In genomic region chr11:118892964-118893363, GRCh38 we compare ENCODE assay signal across 18 cellular contexts. TPM values are rescaled to one million over a fixed set of nuclear protein-coding genes. Genes with fewer than 3 reads are reported as not detected.
DNase-seq lines count a peak whose midpoint lies in the region; ATAC-seq and TF ChIP-seq lines count a peak whose summit lies in the region.
"Had no signal": no experiment of that assay in that cellular context is flagged by ENCODE, and none has a peak within 500 bp of the region (broad histone marks: within the 10 kb centered on the region; RNA-seq: fewer than 3 reads in every experiment).

No MANE protein-coding gene starts in this region.

- H3K9me3 ChIP-seq in OCI-LY1 (ENCODE audit: low read length), result no peaks in the 10 kb centered on the region
- no peaks in the 10 kb centered on the region for H3K9me3 ChIP-seq in left lung
- H3K9me3 ChIP-seq: Caco-2, esophagus squamous epithelium, heart left ventricle had no signal

- intact Hi-C loops in left lung (cut with DNase I), result no loop called here

- H3K4me3 ChIP-seq in OCI-LY1 (ENCODE audit: low read depth, low read length, poor library complexity, severe bottlenecking), result peak overlapping the region; percentile 43
- H3K4me3 ChIP-seq in left lung, result no peak overlapping the region
- H3K4me3 ChIP-seq: esophagus squamous epithelium, heart left ventricle had no signal

- H3K27ac Mint-ChIP-seq in activated T-cell treated with anti-CD3 and anti-CD28 coated beads, Interleukin-2, amount 50 U/mL, for 72 hours, result peak overlapping the region; percentile 79
- peak overlapping the region; percentile 88 for H3K27ac Mint-ChIP-seq in activated naive CD8-positive, alpha-beta T cell treated with anti-CD3 and anti-CD28 coated beads, Interleukin-2, amount 10 ng/mL, durations not matched to agents 7 days and 5 days
- H3K27ac Mint-ChIP-seq in stimulated activated memory B cell treated with anti-CD40 and anti-IgM and Interleukin-4, amounts not matched to agents 10 μg/mL and 1 μg/mL and 100 μg/mL, for 72 hours, result peak overlapping the region; percentile 95

- H2AFZ ChIP-seq in OCI-LY1 (ENCODE audit: low read length), result no peak overlapping the region

- peak in 1 of 2 donors; percentile 2 for ATAC-seq in activated T-cell treated with anti-CD3 and anti-CD28 coated beads, Interleukin-2, amount 50 U/mL, for 72 hours (replicated peaks in 1 of 2)
- ATAC-seq in activated naive CD8-positive, alpha-beta T cell treated with anti-CD3 and anti-CD28 coated beads, Interleukin-2, amount 10 ng/mL, durations not matched to agents 7 days and 5 days (ENCODE audit: low read depth), result peak; percentile 31
- ATAC-seq in stimulated activated memory B cell treated with anti-CD40 and anti-IgM and Interleukin-4, amounts not matched to agents 10 μg/mL and 1 μg/mL and 100 μg/mL, for 72 hours, result no peak
- ATAC-seq in HG02870 (IDR thresholded peaks at IDR 0.05; ENCODE audit: unreplicated experiment), result no peak
- ATAC-seq in left lung, result no peak
- ATAC-seq: HCT116, heart left ventricle had no signal

- TF ChIP-seq CTCF in OCI-LY1 (IDR thresholded peaks at IDR 0.05; ENCODE audit: low read length) (no peak), left lung (IDR thresholded peaks at IDR 0.05) (no peak)

- H3K4me3 Mint-ChIP-seq in activated T-cell treated with anti-CD3 and anti-CD28 coated beads, Interleukin-2, amount 50 U/mL, for 72 hours, result peak overlapping the region; percentile 63 to 69
- H3K4me3 Mint-ChIP-seq in activated naive CD8-positive, alpha-beta T cell treated with anti-CD3 and anti-CD28 coated beads, Interleukin-2, amount 10 ng/mL, durations not matched to agents 7 days and 5 days, result peak overlapping the region; percentile 79
- peak overlapping the region; percentile 79 for H3K4me3 Mint-ChIP-seq in stimulated activated memory B cell treated with anti-CD40 and anti-IgM and Interleukin-4, amounts not matched to agents 10 μg/mL and 1 μg/mL and 100 μg/mL, for 72 hours

- H3K4me1 Mint-ChIP-seq in activated T-cell treated with anti-CD3 and anti-CD28 coated beads, Interleukin-2, amount 50 U/mL, for 72 hours (ENCODE audit: low read depth), result peaks cover 94% of the 10 kb centered on the region
- peaks cover 60% of the 10 kb centered on the region for H3K4me1 Mint-ChIP-seq in activated naive CD8-positive, alpha-beta T cell treated with anti-CD3 and anti-CD28 coated beads, Interleukin-2, amount 10 ng/mL, durations not matched to agents 7 days and 5 days
- peaks cover 100% of the 10 kb centered on the region for H3K4me1 Mint-ChIP-seq in stimulated activated memory B cell treated with anti-CD40 and anti-IgM and Interleukin-4, amounts not matched to agents 10 μg/mL and 1 μg/mL and 100 μg/mL, for 72 hours

- no peaks in the 10 kb centered on the region for H3F3A ChIP-seq in OCI-LY1 (ENCODE audit: insufficient read depth, low read length)

- H3K4me2 ChIP-seq in OCI-LY1 (ENCODE audit: low read length), result peak overlapping the region; percentile 78

- H4K20me1 ChIP-seq in OCI-LY1 (ENCODE audit: insufficient read depth, low read length), result no peaks in the 10 kb centered on the region

- H3K79me2 ChIP-seq in OCI-LY1 (ENCODE audit: insufficient read depth, low read length), result peaks cover 11% of the 10 kb centered on the region

- peaks cover 3 to 13% of the 10 kb centered on the region in 2 donors for H3K36me3 Mint-ChIP-seq in activated T-cell treated with anti-CD3 and anti-CD28 coated beads, Interleukin-2, amount 50 U/mL, for 72 hours (ENCODE audit: insufficient read depth in 2 of 2)
- peaks cover 11% of the 10 kb centered on the region for H3K36me3 Mint-ChIP-seq in activated naive CD8-positive, alpha-beta T cell treated with anti-CD3 and anti-CD28 coated beads, Interleukin-2, amount 10 ng/mL, durations not matched to agents 7 days and 5 days
- peaks cover 76% of the 10 kb centered on the region for H3K36me3 Mint-ChIP-seq in stimulated activated memory B cell treated with anti-CD40 and anti-IgM and Interleukin-4, amounts not matched to agents 10 μg/mL and 1 μg/mL and 100 μg/mL, for 72 hours

- POLR2A ChIA-PET in activated naive CD8-positive, alpha-beta T cell treated with anti-CD3 and anti-CD28 coated beads, Interleukin-2, amount 10 ng/mL, durations not matched to agents 7 days and 5 days (lab: Charles Lee), result interaction anchor here (1.0 to 6.7 kb wide), 5 partner anchors 15 to 103 kb away, joined by 3 to 142 read pairs (median 54); partner anchors contain the start of genes BCL9L and DDX6

- peak overlapping the region; percentile 65; the same call in 1 of the 2 replicates for H3K9ac ChIP-seq in OCI-LY1 (ENCODE audit: low read length)

- H3K4me1 ChIP-seq in OCI-LY1 (ENCODE audit: insufficient read depth, low read length, severe bottlenecking) (peaks cover 100% of the 10 kb centered on the region), left lung (peaks cover 0 to 26% of the 10 kb centered on the region in 2 donors)

- H3K27me3 ChIP-seq in OCI-LY1 (ENCODE audit: insufficient read depth, low read length), result no peaks in the 10 kb centered on the region
- H3K27me3 ChIP-seq in left lung, result no peaks in the 10 kb centered on the region
- H3K27me3 ChIP-seq: esophagus squamous epithelium, heart left ventricle had no signal

- no peak for DNase-seq in activated T-cell treated with anti-CD3 and anti-CD28 coated beads, Interleukin-2, amount 50 U/mL, for 72 hours
- DNase-seq in activated T-cell treated with anti-CD3 and anti-CD28 coated beads for 4 hours, result no peak
- peak; percentile 28 for DNase-seq in activated naive CD8-positive, alpha-beta T cell treated with anti-CD3 and anti-CD28 coated beads, Interleukin-2, amount 10 ng/mL, durations not matched to agents 7 days and 5 days
- no peak for DNase-seq in foreskin melanocyte
- DNase-seq in left lung, result no peak
- DNase-seq: esophagus squamous epithelium, islet precursor cell, mesenchymal stem cell, NCI-H446, retina had no signal

- H3K27me3 Mint-ChIP-seq in activated T-cell treated with anti-CD3 and anti-CD28 coated beads, Interleukin-2, amount 50 U/mL, for 72 hours (ENCODE audit: low read depth), result no peaks in the 10 kb centered on the region
- H3K27me3 Mint-ChIP-seq in activated naive CD8-positive, alpha-beta T cell treated with anti-CD3 and anti-CD28 coated beads, Interleukin-2, amount 10 ng/mL, durations not matched to agents 7 days and 5 days, result no peaks in the 10 kb centered on the region
- no peaks in the 10 kb centered on the region for H3K27me3 Mint-ChIP-seq in stimulated activated memory B cell treated with anti-CD40 and anti-IgM and Interleukin-4, amounts not matched to agents 10 μg/mL and 1 μg/mL and 100 μg/mL, for 72 hours

- peak overlapping the region; percentile 96 for H3K27ac ChIP-seq in OCI-LY1 (ENCODE audit: low read depth, low read length, poor library complexity, severe bottlenecking)
- H3K27ac ChIP-seq in left lung, result no peak overlapping the region

- H3K36me3 ChIP-seq in OCI-LY1 (ENCODE audit: insufficient read depth, low read length) (peaks cover 79% of the 10 kb centered on the region), left lung (peaks cover 0 to 16% of the 10 kb centered on the region in 2 donors)

- no peaks in the 10 kb centered on the region for H3K9me3 Mint-ChIP-seq in activated T-cell treated with anti-CD3 and anti-CD28 coated beads, Interleukin-2, amount 50 U/mL, for 72 hours
- no peaks in the 10 kb centered on the region for H3K9me3 Mint-ChIP-seq in activated naive CD8-positive, alpha-beta T cell treated with anti-CD3 and anti-CD28 coated beads, Interleukin-2, amount 10 ng/mL, durations not matched to agents 7 days and 5 days
- H3K9me3 Mint-ChIP-seq in stimulated activated memory B cell treated with anti-CD40 and anti-IgM and Interleukin-4, amounts not matched to agents 10 μg/mL and 1 μg/mL and 100 μg/mL, for 72 hours, result no peaks in the 10 kb centered on the region

- no peaks in the 10 kb centered on the region for H3K9me2 ChIP-seq in OCI-LY1 (ENCODE audit: low read depth, low read length)

RNA-seq across cellular contexts. Expression of gene CXCR5, which starts 9.3 kb away (rescaled TPM):
- 10 to 100 TPM; 16.9 to 20.3 TPM for total RNA-seq in activated T-cell treated with anti-CD3 and anti-CD28 coated beads, Interleukin-2, amount 50 U/mL, for 72 hours
- 1 to 10 TPM; 1.9 to 2.2 TPM for total RNA-seq in activated naive CD8-positive, alpha-beta T cell treated with anti-CD3 and anti-CD28 coated beads, Interleukin-2, amount 10 ng/mL, durations not matched to agents 7 days and 5 days
- total RNA-seq in left lung, result under 1 TPM in 1 of 2 donors, not detected in 1; 0.10 TPM
- total RNA-seq: Caco-2, HT-29, M059J had no signal

RNA-seq across cellular contexts. Expression of gene BCL9L, which starts 32.8 kb away (rescaled TPM):
- total RNA-seq in activated T-cell treated with anti-CD3 and anti-CD28 coated beads, Interleukin-2, amount 50 U/mL, for 72 hours, result 10 to 100 TPM; 33.5 to 34.5 TPM
- total RNA-seq in activated naive CD8-positive, alpha-beta T cell treated with anti-CD3 and anti-CD28 coated beads, Interleukin-2, amount 10 ng/mL, durations not matched to agents 7 days and 5 days, result 100 to 1,000 TPM; 116 to 128 TPM
- 10 to 100 TPM; 79.4 to 88.9 TPM for total RNA-seq in left lung

Comparison
In these comparisons a context has a peak if more than half of its experiments do, and no peak if none do; other contexts are left out.
1. RNA of gene CXCR5, which starts 9.3 kb away (total RNA-seq): 16.9 to 20.3 TPM in activated T-cell treated with anti-CD3 and anti-CD28 coated beads, Interleukin-2, amount 50 U/mL, for 72 hours; 1.9 to 2.2 TPM in activated naive CD8-positive, alpha-beta T cell treated with anti-CD3 and anti-CD28 coated beads, Interleukin-2, amount 10 ng/mL, durations not matched to agents 7 days and 5 days and 0.10 TPM in left lung; every median in the first group is over 4 times any median in the second.
2. Peak in every context shown above with its lines, with median percentiles within 50 percentile points of each other: H3K27ac Mint-ChIP-seq and H3K4me3 Mint-ChIP-seq.